ENCODE assay signal across 11 cellular contexts in genomic region chr2:23788100-23788499, GRCh38.
DNase-seq lines count a peak whose midpoint lies in the region; ATAC-seq and TF ChIP-seq lines count a peak whose summit lies in the region.
"Had no signal": no experiment of that assay in that cellular context is flagged by ENCODE, and none has a peak within 500 bp of the region (broad histone marks: within the 10 kb centered on the region; RNA-seq: fewer than 3 reads in every experiment).

No MANE protein-coding gene starts in this region.

- intact Hi-C loops in posterior cingulate gyrus (cut with DNase I) (no loop called here), ascending aorta (cut with DNase I) (no loop called here)

- ATAC-seq in GM19395 (IDR thresholded peaks at IDR 0.05; ENCODE audit: unreplicated experiment) (peak; percentile 90), HG03354 (IDR thresholded peaks at IDR 0.05; ENCODE audit: poor library complexity, severe bottlenecking, unreplicated experiment) (peak; percentile 85)
- ATAC-seq in activated T-helper 17 cell treated with anti-CD3 and anti-CD28 coated beads, Interleukin-2, amount 50 U/mL, for 72 hours (replicated peaks): peak; percentile 74

- CTCF ChIA-PET in GM10248 (lab: Yijun Ruan, JAX): interaction anchor here (1.1 to 1.3 kb wide), 2 partner anchors 10 to 48 kb away, joined by 3 read pairs; no protein-coding TSS in a partner anchor

- no peaks in the 10 kb centered on the region for H3K4me1 ChIP-seq in ascending aorta

- no peak overlapping the region for H3K27ac ChIP-seq in ascending aorta

- no peaks in the 10 kb centered on the region for H3K27me3 Mint-ChIP-seq in activated T-helper 17 cell treated with anti-CD3 and anti-CD28 coated beads, Interleukin-2, amount 50 U/mL, for 72 hours
- H3K27me3 Mint-ChIP-seq in chondrocyte (ENCODE audit: low read depth): no peaks in the 10 kb centered on the region

- no peaks in the 10 kb centered on the region for H3K27me3 ChIP-seq in ascending aorta

- no peaks in the 10 kb centered on the region for H3K9me3 Mint-ChIP-seq in activated T-helper 17 cell treated with anti-CD3 and anti-CD28 coated beads, Interleukin-2, amount 50 U/mL, for 72 hours
- no peaks in the 10 kb centered on the region for H3K9me3 Mint-ChIP-seq in chondrocyte (ENCODE audit: low read depth)

- H3K36me3 ChIP-seq in ascending aorta: peaks cover 7 to 13% of the 10 kb centered on the region in 2 donors

- peaks cover 44% of the 10 kb centered on the region for H3K36me3 Mint-ChIP-seq in activated T-helper 17 cell treated with anti-CD3 and anti-CD28 coated beads, Interleukin-2, amount 50 U/mL, for 72 hours (ENCODE audit: low read depth)
- H3K36me3 Mint-ChIP-seq in chondrocyte (ENCODE audit: low read depth): peaks cover 11% of the 10 kb centered on the region

- no peak overlapping the region for H3K4me3 Mint-ChIP-seq in activated T-helper 17 cell treated with anti-CD3 and anti-CD28 coated beads, Interleukin-2, amount 50 U/mL, for 72 hours
- no peak overlapping the region for H3K4me3 Mint-ChIP-seq in chondrocyte (ENCODE audit: unreplicated experiment)

- H3K4me1 Mint-ChIP-seq in activated T-helper 17 cell treated with anti-CD3 and anti-CD28 coated beads, Interleukin-2, amount 50 U/mL, for 72 hours: peaks cover 16% of the 10 kb centered on the region
- H3K4me1 Mint-ChIP-seq in chondrocyte (ENCODE audit: low read depth): peaks cover 22% of the 10 kb centered on the region

- peak overlapping the region; percentile 58 for H3K27ac Mint-ChIP-seq in activated T-helper 17 cell treated with anti-CD3 and anti-CD28 coated beads, Interleukin-2, amount 50 U/mL, for 72 hours
- no peak overlapping the region for H3K27ac Mint-ChIP-seq in chondrocyte (ENCODE audit: unreplicated experiment)

- H3K9me3 ChIP-seq in ascending aorta: no peaks in the 10 kb centered on the region

- TF ChIP-seq CTCF in GM10248 (IDR thresholded peaks at IDR 0.05; ENCODE audit: control extremely low read depth, extremely low read depth, low read depth, missing control alignments): no peak
- no peak for TF ChIP-seq CTCF in ascending aorta (IDR thresholded peaks at IDR 0.05)
- no peak for TF ChIP-seq CTCF in chondrocyte (IDR thresholded peaks at IDR 0.05)

- no peak overlapping the region for H3K4me3 ChIP-seq in ascending aorta

- DNase-seq in GM10248 (ENCODE audit: extremely low spot score) (peak; percentile 17), OCI-M2 (lab: John Stamatoyannopoulos, UW; ENCODE audit: unreplicated experiment) (no peak), posterior cingulate gyrus (no peak), ascending aorta (ENCODE audit: low spot score in 2 of 2) (no peak), chondrocyte (ENCODE audit: low spot score) (no peak)
- DNase-seq: activated CD4-positive, CD25-positive, alpha-beta regulatory T cell; DMS79; mammary epithelial cell had no signal

- POLR2A ChIA-PET in GM10248 (lab: Yijun Ruan, JAX): no interaction called here
